Comparison of ENCODE assay signal across 10 cellular contexts in the genomic region with DNA sequence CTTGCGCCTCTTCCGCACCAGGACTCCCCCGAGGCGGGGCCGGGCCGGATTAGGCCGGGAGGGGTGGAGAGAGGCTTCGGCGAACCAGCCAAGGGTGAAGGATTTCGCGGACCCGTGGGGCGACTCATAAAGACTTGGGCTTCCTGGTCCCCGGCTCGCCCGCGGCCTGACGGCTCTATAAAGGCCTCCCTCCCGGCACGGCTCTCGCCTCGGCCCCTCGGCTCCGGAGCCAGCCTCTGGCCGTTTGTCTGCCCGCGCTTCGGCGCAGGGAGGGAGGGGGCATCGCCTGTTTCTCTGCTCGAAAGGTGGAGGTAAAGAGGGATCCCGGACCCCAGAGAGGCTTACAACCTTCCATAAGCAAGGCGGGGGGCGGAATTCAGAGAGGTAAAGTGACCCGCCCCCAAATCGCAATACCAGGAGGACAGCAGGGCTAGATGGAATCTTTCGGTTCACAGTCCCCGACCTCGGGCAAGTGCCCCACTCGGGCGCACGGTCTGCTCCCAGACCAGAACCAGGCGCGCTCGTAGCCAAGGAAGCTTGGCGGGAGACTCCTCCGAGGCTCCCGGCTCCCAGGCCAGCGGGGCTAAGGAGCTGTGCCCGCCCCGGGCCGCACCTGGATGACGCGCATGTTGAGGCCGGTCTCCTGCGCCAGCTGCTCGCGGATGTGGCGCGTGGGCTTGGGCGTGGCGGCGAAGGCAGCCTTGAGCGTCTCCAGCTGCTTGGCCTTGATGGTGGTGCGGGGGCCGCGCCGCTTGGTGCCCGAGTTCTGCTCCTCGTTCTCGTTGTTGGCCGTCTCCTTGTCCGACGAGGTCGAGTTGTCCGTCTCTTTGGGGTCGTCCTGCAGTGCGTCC. TPM values are rescaled to one million over a fixed set of nuclear protein-coding genes. Genes with fewer than 3 reads are reported as not detected.
A peak's percentile ranks its signal among the peaks of the same experiment; 100 is the strongest.
DNase-seq lines count a peak whose midpoint lies in the region; ATAC-seq, FAIRE-seq and TF ChIP-seq lines count a peak whose summit lies in the region.
"Had no signal": no experiment of that assay in that cellular context is flagged by ENCODE, and none has a peak within 500 bp of the region (broad histone marks: within the 10 kb centered on the region; RNA-seq: fewer than 3 reads in every experiment).

No MANE protein-coding gene starts in this region.

- TF ChIP-seq POLR2A in HepG2 (IDR thresholded peaks at IDR 0.05; ENCODE audit: insufficient read depth in 1 of 2, low read depth in 2 of 2, low read length in 2 of 2) = no peak

- CTCF ChIA-PET in HepG2 (lab: Yijun Ruan, JAX; ENCODE audit: low intra/inter-chr PET ratio, low total read pairs) = no interaction called here
- CTCF ChIA-PET in CD4-positive, alpha-beta T cell (lab: Charles Lee) = no interaction called here

- no peak for FAIRE-seq in HepG2 (lab: Jason Lieb, UNC)

- peaks cover 25% of the 10 kb centered on the region for H3K4me1 Mint-ChIP-seq in activated T-cell treated with anti-CD3 and anti-CD28 coated beads, Interleukin-2, amount 50 U/mL, for 72 hours (ENCODE audit: low read depth)
- peaks cover 25% of the 10 kb centered on the region for H3K4me1 Mint-ChIP-seq in CD4-positive, alpha-beta T cell (ENCODE audit: low read depth)

- peaks cover 0 to 3% of the 10 kb centered on the region in 2 donors for H3K36me3 Mint-ChIP-seq in activated T-cell treated with anti-CD3 and anti-CD28 coated beads, Interleukin-2, amount 50 U/mL, for 72 hours (ENCODE audit: insufficient read depth in 2 of 2)
- no peaks in the 10 kb centered on the region for H3K36me3 Mint-ChIP-seq in CD4-positive, alpha-beta T cell (ENCODE audit: low read depth)

- H3K36me3 ChIP-seq in HepG2 (replicated peaks in 1 of 2; ENCODE audit: control insufficient read depth in 1 of 2, insufficient read depth in 2 of 2, low read length in 2 of 2) (no peaks in the 10 kb centered on the region), tibial artery (no peaks in the 10 kb centered on the region)

- no peak overlapping the region for H3K27ac Mint-ChIP-seq in activated T-cell treated with anti-CD3 and anti-CD28 coated beads, Interleukin-2, amount 50 U/mL, for 72 hours
- H3K27ac Mint-ChIP-seq in CD4-positive, alpha-beta T cell = no peak overlapping the region

- peak overlapping the region; percentile 18 for H3K4me3 ChIP-seq in astrocyte of the spinal cord (ENCODE audit: low read depth, low read length)
- H3K4me3 ChIP-seq in HepG2 (replicated peaks in 1 of 3; ENCODE audit: insufficient read depth in 1 of 3, low read depth in 2 of 3, low read length in 3 of 3) = peak overlapping the region; percentile 26 to 55 (median 35); a peak in 5 of 6 replicates
- H3K4me3 ChIP-seq in tibial artery = peak overlapping the region; percentile 15 to 44

- H3K27me3 Mint-ChIP-seq in activated T-cell treated with anti-CD3 and anti-CD28 coated beads, Interleukin-2, amount 50 U/mL, for 72 hours (ENCODE audit: low read depth) = peaks cover 74% of the 10 kb centered on the region
- peaks cover 65% of the 10 kb centered on the region for H3K27me3 Mint-ChIP-seq in CD4-positive, alpha-beta T cell

- TF ChIP-seq CTCF in astrocyte of the spinal cord (IDR thresholded peaks at IDR 0.05; ENCODE audit: low read depth, low read length) = no peak
- no peak for TF ChIP-seq CTCF in HepG2 (CRISPR knock-in tag; IDR thresholded peaks at IDR 0.05)
- TF ChIP-seq CTCF in tibial artery (IDR thresholded peaks at IDR 0.05) = no peak
- no peak for TF ChIP-seq CTCF in CD4-positive, alpha-beta T cell (IDR thresholded peaks at IDR 0.05)

- no peaks in the 10 kb centered on the region for H4K20me1 ChIP-seq in HepG2 (ENCODE audit: insufficient read depth, low read length)

- no TSS peak for BruUV-seq in HepG2 (replicated peaks; lab: Mats Ljungman, UMichigan)

- POLR2A ChIA-PET in HepG2 (lab: Yijun Ruan, JAX) = no interaction called here
- POLR2A ChIA-PET in CD4-positive, alpha-beta T cell (lab: Charles Lee) = no interaction called here

- H3K9ac ChIP-seq in HepG2 (ENCODE audit: insufficient read depth, low read depth, low read length) = no peak overlapping the region

- intact Hi-C loops in HepG2 (cut with micrococcal nuclease; ENCODE audit: unreplicated experiment) (no loop called here), tibial artery (cut with DNase I; ENCODE audit: low total_unique reads) (loop anchor here (5.0 kb wide), 1 partner anchor 445 kb away; no protein-coding TSS in a partner anchor)
- intact Hi-C loops in CD4-positive, alpha-beta T cell (cut with DNase I, micrococcal nuclease) = no loop called here

- H3K4me1 ChIP-seq in HepG2 (ENCODE audit: insufficient read depth, low read length) (no peaks in the 10 kb centered on the region), tibial artery (peaks cover 0 to 65% (median 53%) of the 10 kb centered on the region in 4 donors)

- in situ Hi-C loops in astrocyte of the spinal cord (cut with HindIII; ENCODE audit: low sequenced_read_pairs) = no loop called here
- in situ Hi-C loops in HepG2 (cut with HindIII; ENCODE audit: extremely low pct_ligation_motif_present, low pct_unique_long_range_greater_than_20kb) = loop anchor here (10.0 kb wide), 1 partner anchor 357 kb away; no protein-coding TSS in a partner anchor

- TF ChIP-seq RAD21 in HepG2 (CRISPR knock-in tag; IDR thresholded peaks at IDR 0.05) = no peak

- TF ChIP-seq EP300 in HepG2 (IDR thresholded peaks at IDR 0.05; ENCODE audit: low read depth in 2 of 2, low read length in 2 of 2) = no peak
- TF ChIP-seq EP300 in HepG2 (CRISPR knock-in tag; IDR thresholded peaks at IDR 0.05; ENCODE audit: borderline replicate concordance) = no peak

- no peak overlapping the region for H2AFZ ChIP-seq in HepG2 (ENCODE audit: low read length)

- DNase-seq in activated T-cell treated with anti-CD3 and anti-CD28 coated beads, Interleukin-2, amount 50 U/mL, for 72 hours = no peak
- DNase-seq in activated T-cell treated with anti-CD3 and anti-CD28 coated beads for 4 hours (no peak), astrocyte of the spinal cord (ENCODE audit: low read depth, low spot score) (no peak), HepG2 (ENCODE audit: low spot score) (no peak), tibial artery (no peak)
- DNase-seq in CD4-positive, alpha-beta T cell = no peak
- DNase-seq: NCI-H187 treated with DMSO at 0.1 percent for 48 hours; stimulated activated CD4-positive, alpha-beta T cell treated with anti-CD3 and anti-CD28 coated beads, Interleukin-4, amount 100 ng/mL, for 24 hours had no signal

- peak overlapping the region; percentile 57 for H3K4me2 ChIP-seq in HepG2 (ENCODE audit: low read depth, low read length)

- H3K4me3 Mint-ChIP-seq in activated T-cell treated with anti-CD3 and anti-CD28 coated beads, Interleukin-2, amount 50 U/mL, for 72 hours = peak overlapping the region; percentile 69 to 79
- H3K4me3 Mint-ChIP-seq in CD4-positive, alpha-beta T cell = no peak overlapping the region

- ATAC-seq in activated T-cell treated with anti-CD3 and anti-CD28 coated beads, Interleukin-2, amount 50 U/mL, for 72 hours (replicated peaks in 1 of 2) = peak in 1 of 2 donors; percentile 45
- ATAC-seq in HepG2 = peak; percentile 13
- ATAC-seq in GM18870 (IDR thresholded peaks at IDR 0.05; ENCODE audit: unreplicated experiment) = no peak
- no peak for ATAC-seq in CD4-positive, alpha-beta T cell (ENCODE audit: poor library complexity)
- ATAC-seq in HG03135 (IDR thresholded peaks at IDR 0.05; ENCODE audit: unreplicated experiment) = no peak

- no peaks in the 10 kb centered on the region for H3K79me2 ChIP-seq in HepG2 (ENCODE audit: insufficient read depth, low read length)

- H3K27ac ChIP-seq in HepG2 (ENCODE audit: extremely low read length, insufficient read depth, low read length) = no peak overlapping the region
- H3K27ac ChIP-seq in tibial artery = no peak overlapping the region
- no peak overlapping the region for H3K27ac ChIP-seq in CD4-positive, alpha-beta T cell (ENCODE audit: low read depth, low read length)

- no peaks in the 10 kb centered on the region for H3K9me3 Mint-ChIP-seq in activated T-cell treated with anti-CD3 and anti-CD28 coated beads, Interleukin-2, amount 50 U/mL, for 72 hours
- H3K9me3 Mint-ChIP-seq in CD4-positive, alpha-beta T cell = no peaks in the 10 kb centered on the region

- WGBS in HepG2 (ENCODE audit: low lambda C conversion rate) = 22% methylated on average over 17 of the region's 78 CpGs

- H3K9me3 ChIP-seq in HepG2 (ENCODE audit: low read length) = no peaks in the 10 kb centered on the region
- no peaks in the 10 kb centered on the region for H3K9me3 ChIP-seq in tibial artery
- no peaks in the 10 kb centered on the region for H3K9me3 ChIP-seq in CD4-positive, alpha-beta T cell (ENCODE audit: control insufficient read depth, low read length)

- H3K27me3 ChIP-seq in HepG2 (ENCODE audit: control insufficient read depth in 1 of 2, insufficient read depth in 2 of 2, low read length in 2 of 2) (peaks cover 15 to 94% of the 10 kb centered on the region in 2 experiments), tibial artery (peaks cover 10 to 100% of the 10 kb centered on the region in 2 donors)
- H3K27me3 ChIP-seq in CD4-positive, alpha-beta T cell (ENCODE audit: control insufficient read depth, insufficient read depth, low read length) = peaks cover 100% of the 10 kb centered on the region

RNA-seq across cellular contexts. Expression of a gene that starts 3.9 kb away (rescaled TPM):
- under 1 TPM; 0.07 to 0.19 TPM for total RNA-seq in activated T-cell treated with anti-CD3 and anti-CD28 coated beads, Interleukin-2, amount 50 U/mL, for 72 hours
- total RNA-seq in HepG2 (2016; rRNA removed; fragmentation: Illumina TruSeq; extraction: Trizol) = not detected in 2 replicates
- not detected in 2 replicates for total RNA-seq in HepG2 (2016; cell fraction: cytosol; rRNA removed; fragmentation: Illumina TruSeq; extraction: Trizol; ENCODE audit: low read depth)
- not detected in 2 replicates for total RNA-seq in HepG2 (2016; cell fraction: insoluble cytoplasmic fraction; rRNA removed; fragmentation: Illumina TruSeq; extraction: Trizol)
- total RNA-seq in HepG2 (2016; cell fraction: membrane; rRNA removed; fragmentation: Illumina TruSeq; extraction: Trizol) = not detected in 2 replicates
- total RNA-seq in HepG2 (2016; cell fraction: nucleus; rRNA removed; fragmentation: Illumina TruSeq; extraction: Trizol) = not detected in 2 replicates
- polyA plus RNA-seq in HepG2 (2011; rRNA removed) = 0.01 TPM in 1 of 2 replicates, not detected in the other
- polyA plus RNA-seq in HepG2 (2011; cell fraction: cytosol; rRNA removed) = 0.04 and 0.07 TPM in 2 replicates
- not detected in 2 replicates for polyA plus RNA-seq in HepG2 (2011; cell fraction: nucleus; rRNA removed)
- not detected in 2 replicates for polyA plus RNA-seq in HepG2 (2012)
- polyA plus RNA-seq in HepG2 (2016; cell fraction: cytosol; fragmentation: Illumina TruSeq; extraction: Trizol; ENCODE audit: low read depth) = not detected in 2 replicates
- polyA plus RNA-seq in HepG2 (2016; cell fraction: insoluble cytoplasmic fraction; fragmentation: Illumina TruSeq; extraction: Trizol; ENCODE audit: low read depth) = not detected in 2 replicates
- polyA plus RNA-seq in HepG2 (2016; cell fraction: membrane; fragmentation: Illumina TruSeq; extraction: Trizol; ENCODE audit: low read depth) = not detected in 2 replicates
- polyA plus RNA-seq in HepG2 (2016; cell fraction: nucleus; fragmentation: Illumina TruSeq; extraction: Trizol; ENCODE audit: insufficient read depth, low read depth) = not detected in 2 replicates
- polyA minus RNA-seq in HepG2 (2011; rRNA and poly(A)+ RNA removed; ENCODE audit: low replicate concordance) = not detected in 2 replicates
- not detected in 2 replicates for polyA minus RNA-seq in HepG2 (2011; cell fraction: cytosol; rRNA and poly(A)+ RNA removed)
- polyA minus RNA-seq in HepG2 (2011; cell fraction: nucleus; rRNA and poly(A)+ RNA removed) = not detected in 2 replicates
- not detected for total RNA-seq in CD4-positive, alpha-beta T cell

RNA-seq across cellular contexts. Expression of a gene that starts 45.6 kb away (rescaled TPM):
- total RNA-seq in activated T-cell treated with anti-CD3 and anti-CD28 coated beads, Interleukin-2, amount 50 U/mL, for 72 hours = 1 to 10 TPM in 1 of 2 donors, under 1 TPM in 1; 0.29 to 3.2 TPM
- total RNA-seq in HepG2 (2016; rRNA removed; fragmentation: Illumina TruSeq; extraction: Trizol) = 1.2 and 1.3 TPM in 2 replicates
- 0.79 and 1.7 TPM in 2 replicates for total RNA-seq in HepG2 (2016; cell fraction: cytosol; rRNA removed; fragmentation: Illumina TruSeq; extraction: Trizol; ENCODE audit: low read depth)
- total RNA-seq in HepG2 (2016; cell fraction: insoluble cytoplasmic fraction; rRNA removed; fragmentation: Illumina TruSeq; extraction: Trizol) = 1.2 and 1.7 TPM in 2 replicates
- 1.1 and 2.0 TPM in 2 replicates for total RNA-seq in HepG2 (2016; cell fraction: membrane; rRNA removed; fragmentation: Illumina TruSeq; extraction: Trizol)
- total RNA-seq in HepG2 (2016; cell fraction: nucleus; rRNA removed; fragmentation: Illumina TruSeq; extraction: Trizol) = 1.4 and 2.0 TPM in 2 replicates
- 1.7 and 2.9 TPM in 2 replicates for polyA plus RNA-seq in HepG2 (2011; rRNA removed)
- 1.9 and 3.2 TPM in 2 replicates for polyA plus RNA-seq in HepG2 (2011; cell fraction: cytosol; rRNA removed)
- 1.6 and 2.0 TPM in 2 replicates for polyA plus RNA-seq in HepG2 (2011; cell fraction: nucleus; rRNA removed)
- polyA plus RNA-seq in HepG2 (2012) = 0.92 and 1.3 TPM in 2 replicates
- 1.1 and 1.5 TPM in 2 replicates for polyA plus RNA-seq in HepG2 (2016; cell fraction: cytosol; fragmentation: Illumina TruSeq; extraction: Trizol; ENCODE audit: low read depth)
- 2.4 and 3.5 TPM in 2 replicates for polyA plus RNA-seq in HepG2 (2016; cell fraction: insoluble cytoplasmic fraction; fragmentation: Illumina TruSeq; extraction: Trizol; ENCODE audit: low read depth)
- 0.64 and 0.90 TPM in 2 replicates for polyA plus RNA-seq in HepG2 (2016; cell fraction: membrane; fragmentation: Illumina TruSeq; extraction: Trizol; ENCODE audit: low read depth)
- 1.9 and 2.9 TPM in 2 replicates for polyA plus RNA-seq in HepG2 (2016; cell fraction: nucleus; fragmentation: Illumina TruSeq; extraction: Trizol; ENCODE audit: insufficient read depth, low read depth)
- 1.1 and 6.5 TPM in 2 replicates for polyA minus RNA-seq in HepG2 (2011; rRNA and poly(A)+ RNA removed; ENCODE audit: low replicate concordance)
- 0.99 and 1.4 TPM in 2 replicates for polyA minus RNA-seq in HepG2 (2011; cell fraction: cytosol; rRNA and poly(A)+ RNA removed)
- polyA minus RNA-seq in HepG2 (2011; cell fraction: nucleus; rRNA and poly(A)+ RNA removed) = 1.5 TPM in 2 replicates
- under 1 TPM; 0.47 to 0.50 TPM for total RNA-seq in CD4-positive, alpha-beta T cell
